In the genomic region with DNA sequence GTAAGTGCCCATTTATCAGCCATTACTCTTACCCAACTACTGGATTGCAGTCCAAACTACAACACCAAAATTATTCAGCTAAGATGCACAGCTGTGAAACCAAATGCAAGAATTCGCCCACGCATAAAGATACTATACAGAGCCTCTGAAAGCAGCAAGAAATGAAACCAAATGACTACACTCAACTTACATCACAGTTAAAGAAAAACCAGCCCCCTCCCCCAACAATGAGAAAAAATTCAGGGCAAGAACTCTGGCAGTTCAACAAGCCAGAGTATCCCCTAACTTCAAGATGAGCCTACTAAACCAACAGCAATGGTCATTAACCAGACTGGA, we compare ENCODE assay signal across 16 cellular contexts.
DNase-seq lines count a peak whose midpoint lies in the region; ATAC-seq and TF ChIP-seq lines count a peak whose summit lies in the region.
"Had no signal": no experiment of that assay in that cellular context is flagged by ENCODE, and none has a peak within 500 bp of the region (broad histone marks: within the 10 kb centered on the region; RNA-seq: fewer than 3 reads in every experiment).

No MANE protein-coding gene starts in this region.

- H3K4me1 ChIP-seq in PC-9 (replicated peaks; ENCODE audit: insufficient read depth): no peaks in the 10 kb centered on the region

- no peaks in the 10 kb centered on the region for H3K36me3 ChIP-seq in PC-9 (ENCODE audit: low read depth)

- H3K79me2 ChIP-seq in PC-9 (ENCODE audit: low read depth): no peaks in the 10 kb centered on the region

- peaks cover 4% of the 10 kb centered on the region for H3K4me1 Mint-ChIP-seq in WTC11
- H3K4me1 Mint-ChIP-seq: activated CD4-positive, alpha-beta T cell treated with anti-CD3 and anti-CD28 coated beads for 36 hours; T-cell had no signal

- ATAC-seq in GM18511 (IDR thresholded peaks at IDR 0.05; ENCODE audit: unreplicated experiment): peak; percentile 95
- ATAC-seq in GM21360 (IDR thresholded peaks at IDR 0.05; ENCODE audit: unreplicated experiment): peak; percentile 93
- peak; percentile 94 for ATAC-seq in HG02884 (IDR thresholded peaks at IDR 0.05; ENCODE audit: unreplicated experiment)
- peak; percentile 98 for ATAC-seq in HG03520 (IDR thresholded peaks at IDR 0.05; ENCODE audit: unreplicated experiment)
- no peak for ATAC-seq in WTC11
- ATAC-seq: activated CD4-positive, alpha-beta T cell treated with anti-CD3 and anti-CD28 coated beads for 36 hours; PC-3; T-cell had no signal

- no peaks in the 10 kb centered on the region for H3F3A ChIP-seq in PC-9 (ENCODE audit: insufficient read depth, low read depth)

- POLR2A ChIA-PET in WTC11 (lab: Charles Lee): no interaction called here
- POLR2A ChIA-PET in PC-9 (lab: Charles Lee; ENCODE audit: unreplicated experiment): no interaction called here

- H3K4me2 ChIP-seq in PC-9: no peak overlapping the region

- no peaks in the 10 kb centered on the region for H3K27me3 ChIP-seq in PC-9 (ENCODE audit: insufficient read depth, low read depth)

- CTCF ChIA-PET in WTC11 (lab: Charles Lee): interaction anchor here (0.6 kb wide), 1 partner anchor 168 kb away, joined by 3 read pairs; no protein-coding TSS in a partner anchor
- CTCF ChIA-PET in PC-9 (lab: Charles Lee): no interaction called here

- no peak overlapping the region for H2AFZ ChIP-seq in PC-9

- peaks cover 29% of the 10 kb centered on the region for H3K9me3 Mint-ChIP-seq in WTC11

- H3K36me3 Mint-ChIP-seq in WTC11: peaks cover 13% of the 10 kb centered on the region
- H3K36me3 Mint-ChIP-seq: T-cell had no signal

- no peak for DNase-seq in WTC11 (ENCODE audit: low spot score)
- DNase-seq in stimulated activated CD4-positive, alpha-beta T cell treated with anti-CD3 and anti-CD28 coated beads, Interleukin-15, amount 100 ng/mL, for 24 hours: no peak
- DNase-seq in PC-9: no peak
- no peak for DNase-seq in NOMO-1 treated with dmso at 0.1 percent for 144 hours (lab: John Stamatoyannopoulos, UW; ENCODE audit: unreplicated experiment)
- DNase-seq: activated CD4-positive, alpha-beta T cell treated with anti-CD3 and anti-CD28 coated beads for 36 hours; HFFc6; IMR-90; mesenchymal stem cell; NCI-H1105; PC-3; T-cell had no signal

- H3K27me3 Mint-ChIP-seq in WTC11 (ENCODE audit: low read depth): no peaks in the 10 kb centered on the region
- H3K27me3 Mint-ChIP-seq: activated CD4-positive, alpha-beta T cell treated with anti-CD3 and anti-CD28 coated beads for 36 hours; T-cell had no signal

- H3K27ac Mint-ChIP-seq in WTC11: no peak overlapping the region
- H3K27ac Mint-ChIP-seq: activated CD4-positive, alpha-beta T cell treated with anti-CD3 and anti-CD28 coated beads for 36 hours; activated T-helper 2 cell treated with anti-CD3 and anti-CD28 coated beads, Interferon-gamma antibody, Interleukin-2, Interleukin-4, amounts not matched to agents 10 μg/mL and 5 μg/mL and 100 μg/mL, durations not matched to agents 14 hours and 24 hours and 36 hours; HFFc6; T-cell had no signal

- H3K27ac ChIP-seq in PC-9: no peak overlapping the region

- H3K9me3 ChIP-seq in PC-9 (ENCODE audit: insufficient read depth, low read depth): no peaks in the 10 kb centered on the region

- TF ChIP-seq CTCF in WTC11 (IDR thresholded peaks at IDR 0.05) (no peak), PC-9 (conservative IDR thresholded peaks at IDR 0.05) (no peak)

- H3K4me3 Mint-ChIP-seq in WTC11: no peak overlapping the region
- H3K4me3 Mint-ChIP-seq: activated CD4-positive, alpha-beta T cell treated with anti-CD3 and anti-CD28 coated beads for 36 hours; HFFc6; T-cell had no signal

- no peaks in the 10 kb centered on the region for H4K20me1 ChIP-seq in PC-9 (ENCODE audit: insufficient read depth)

- intact Hi-C loops in PC-9 (cut with micrococcal nuclease; ENCODE audit: unreplicated experiment): no loop called here

- BruUV-seq in PC-9 (replicated peaks; lab: Mats Ljungman, UMichigan): no TSS peak

- H3K4me3 ChIP-seq in PC-9: no peak overlapping the region

- no peaks in the 10 kb centered on the region for H3K9me2 ChIP-seq in PC-9 (ENCODE audit: insufficient read depth)

TF ChIP-seq in WTC11, 78 proteins besides CTCF, POLR2A, EP300 and RAD21:
- TF ChIP-seq SMAD3 (CRISPR knock-in tag; IDR thresholded peaks at IDR 0.05; ENCODE audit: borderline replicate concordance): no peak
- TF ChIP-seq, protein P1, sequence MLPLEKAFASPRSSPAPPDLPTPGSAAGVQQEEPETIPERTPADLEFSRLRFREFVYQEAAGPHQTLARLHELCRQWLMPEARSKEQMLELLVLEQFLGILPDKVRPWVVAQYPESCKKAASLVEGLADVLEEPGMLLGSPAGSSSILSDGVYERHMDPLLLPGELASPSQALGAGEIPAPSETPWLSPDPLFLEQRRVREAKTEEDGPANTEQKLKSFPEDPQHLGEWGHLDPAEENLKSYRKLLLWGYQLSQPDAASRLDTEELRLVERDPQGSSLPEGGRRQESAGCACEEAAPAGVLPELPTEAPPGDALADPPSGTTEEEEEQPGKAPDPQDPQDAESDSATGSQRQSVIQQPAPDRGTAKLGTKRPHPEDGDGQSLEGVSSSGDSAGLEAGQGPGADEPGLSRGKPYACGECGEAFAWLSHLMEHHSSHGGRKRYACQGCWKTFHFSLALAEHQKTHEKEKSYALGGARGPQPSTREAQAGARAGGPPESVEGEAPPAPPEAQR (CRISPR knock-in tag; IDR thresholded peaks at IDR 0.05): no peak
- TF ChIP-seq, protein P2, sequence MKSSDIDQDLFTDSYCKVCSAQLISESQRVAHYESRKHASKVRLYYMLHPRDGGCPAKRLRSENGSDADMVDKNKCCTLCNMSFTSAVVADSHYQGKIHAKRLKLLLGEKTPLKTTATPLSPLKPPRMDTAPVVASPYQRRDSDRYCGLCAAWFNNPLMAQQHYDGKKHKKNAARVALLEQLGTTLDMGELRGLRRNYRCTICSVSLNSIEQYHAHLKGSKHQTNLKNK (CRISPR knock-in tag; IDR thresholded peaks at IDR 0.05): no peak
